8 cellular contexts compared by ENCODE assay signal in the genomic region with DNA sequence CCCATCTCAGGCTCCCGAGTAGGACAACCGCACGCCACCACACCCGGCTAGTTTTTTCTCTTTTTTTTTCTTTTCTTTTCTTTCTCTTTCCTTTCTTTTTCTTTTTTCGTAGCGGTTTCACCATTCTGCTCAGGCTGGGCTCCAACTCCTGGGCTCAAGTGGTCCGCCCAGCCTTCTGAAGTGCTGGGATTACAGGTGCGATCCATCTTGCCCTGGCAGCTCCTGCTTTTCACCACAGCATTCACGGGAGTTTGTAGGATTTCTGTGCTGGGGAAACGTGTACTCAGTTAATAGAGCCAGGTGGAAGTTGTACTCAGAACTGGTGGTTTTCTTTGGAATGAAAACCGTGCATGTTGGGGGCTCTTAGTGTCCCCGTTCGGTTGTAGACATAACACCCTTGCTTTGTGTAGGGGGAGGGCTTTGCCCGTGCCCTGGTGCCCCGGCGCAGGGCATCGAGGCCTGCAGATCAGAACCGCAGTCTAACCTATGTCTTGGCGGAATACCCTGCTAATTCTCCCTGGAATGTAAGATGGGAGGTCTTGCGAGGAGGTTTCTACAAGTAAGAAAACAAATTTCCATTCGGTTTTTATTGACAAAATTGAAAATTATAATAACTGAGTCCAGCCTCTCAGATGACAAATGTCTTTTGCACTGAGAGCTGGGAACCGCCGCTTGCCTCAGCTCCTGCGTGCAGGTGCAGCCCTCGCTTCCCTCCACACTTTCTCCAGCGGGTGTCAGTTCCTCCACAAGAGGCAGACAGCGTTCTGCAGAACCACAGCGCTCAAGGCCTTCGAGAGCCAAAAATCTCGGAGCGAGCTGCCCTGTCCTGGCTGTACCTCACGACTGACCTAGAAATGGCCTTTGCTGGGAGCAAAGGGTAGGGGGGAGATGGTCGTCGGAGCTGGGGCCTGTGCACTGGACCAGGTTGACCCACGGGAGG. TPM values are rescaled to one million over a fixed set of nuclear protein-coding genes. Genes with fewer than 3 reads are reported as not detected.
DNase-seq lines count a peak whose midpoint lies in the region; ATAC-seq and TF ChIP-seq lines count a peak whose summit lies in the region.
"Not testable (repeated sequence)": the region's sequence is repeated elsewhere in the genome, so short reads cannot be mapped to it uniquely, and the experiment has no call there.

No MANE protein-coding gene starts in this region.

- DNase-seq in MM.1S; activated CD4-positive, alpha-beta memory T cell treated with anti-CD3 and anti-CD28 coated beads, Interleukin-2, amount 10 ng/mL, durations not matched to agents 7 days and 5 days; right cardiac atrium; prostate gland (ENCODE audit: low spot score): not testable (repeated sequence)

- not testable (repeated sequence) for H3K36me3 Mint-ChIP-seq in activated CD4-positive, alpha-beta memory T cell treated with anti-CD3 and anti-CD28 coated beads, Interleukin-2, amount 10 ng/mL, durations not matched to agents 7 days and 5 days (ENCODE audit: low read depth); brain

- H3K9ac ChIP-seq in MM.1S (ENCODE audit: low read length) = not testable (repeated sequence)

- not testable (repeated sequence) for H3K4me1 Mint-ChIP-seq in activated CD4-positive, alpha-beta memory T cell treated with anti-CD3 and anti-CD28 coated beads, Interleukin-2, amount 10 ng/mL, durations not matched to agents 7 days and 5 days; brain

- H3K27ac ChIP-seq in 22Rv1 (peak overlapping the region; percentile 88), MM.1S (ENCODE audit: low read length) (peak overlapping the region; percentile 86; the same call in 1 of the 2 replicates), prostate gland (peak overlapping the region; percentile 85 to 89)
- H3K27ac ChIP-seq in right cardiac atrium (ENCODE audit: low read length) = not testable (repeated sequence)

- CTCF ChIA-PET in activated CD4-positive, alpha-beta memory T cell treated with anti-CD3 and anti-CD28 coated beads, Interleukin-2, amount 10 ng/mL, durations not matched to agents 7 days and 5 days (lab: Charles Lee) = not testable (repeated sequence)

- H3K4me2 ChIP-seq in MM.1S (ENCODE audit: low read depth, low read length) = not testable (repeated sequence)

- not testable (repeated sequence) for H3K79me2 ChIP-seq in MM.1S (ENCODE audit: low read length)

- not testable (repeated sequence) for H3F3A ChIP-seq in MM.1S (ENCODE audit: insufficient read depth, low read length)

- H2AFZ ChIP-seq in MM.1S (ENCODE audit: low read length) = not testable (repeated sequence)

- H3K4me3 Mint-ChIP-seq in activated CD4-positive, alpha-beta memory T cell treated with anti-CD3 and anti-CD28 coated beads, Interleukin-2, amount 10 ng/mL, durations not matched to agents 7 days and 5 days = peak overlapping the region; percentile 77
- peak overlapping the region; percentile 79 to 94 (median 88) for H3K4me3 Mint-ChIP-seq in brain

- not testable (repeated sequence) for TF ChIP-seq CTCF in 22Rv1 (IDR thresholded peaks at IDR 0.05); MM.1S (IDR thresholded peaks at IDR 0.05; ENCODE audit: low read length); brain (conservative IDR thresholded peaks at IDR 0.05); prostate gland (IDR thresholded peaks at IDR 0.05)

- peak overlapping the region; percentile 92 for H3K27ac Mint-ChIP-seq in activated CD4-positive, alpha-beta memory T cell treated with anti-CD3 and anti-CD28 coated beads, Interleukin-2, amount 10 ng/mL, durations not matched to agents 7 days and 5 days
- peak overlapping the region in 1 of 5 experiments; percentile 98 for H3K27ac Mint-ChIP-seq in brain

- 47% methylated on average over 18 of the region's 35 CpGs for WGBS in right cardiac atrium
- WGBS in prostate gland = 27% methylated on average over 15 of the region's 35 CpGs

- H3K9me2 ChIP-seq in MM.1S (replicated peaks; ENCODE audit: insufficient read depth, low read length) = not testable (repeated sequence)

- H3K36me3 ChIP-seq in MM.1S (replicated peaks; ENCODE audit: insufficient read depth, low read length); prostate gland: not testable (repeated sequence)

- H3K4me1 ChIP-seq in MM.1S (ENCODE audit: low read length); right cardiac atrium (ENCODE audit: control insufficient read depth, insufficient read depth, low read length); prostate gland (replicated peaks): not testable (repeated sequence)

- ATAC-seq in GM19438 (IDR thresholded peaks at IDR 0.05; ENCODE audit: low read depth, unreplicated experiment) (peak; percentile 15), HG02970 (IDR thresholded peaks at IDR 0.05; ENCODE audit: low FRiP score, unreplicated experiment) (peak; percentile 30), right cardiac atrium (peak; percentile 7 to 23)

- POLR2A ChIA-PET in activated CD4-positive, alpha-beta memory T cell treated with anti-CD3 and anti-CD28 coated beads, Interleukin-2, amount 10 ng/mL, durations not matched to agents 7 days and 5 days (lab: Charles Lee) = interaction anchor here (0.6 to 1.8 kb wide), 17 partner anchors 64 to 260 kb away, joined by 3 to 33 read pairs (median 5); no protein-coding TSS in a partner anchor

- H3K4me3 ChIP-seq in MM.1S (ENCODE audit: low read length); right cardiac atrium (ENCODE audit: low read length): not testable (repeated sequence)
- peak overlapping the region in 1 of 2 donors; percentile 33 for H3K4me3 ChIP-seq in prostate gland

- H4K20me1 ChIP-seq in MM.1S (ENCODE audit: insufficient read depth, low read length) = not testable (repeated sequence)

- not testable (repeated sequence) for H3K27me3 ChIP-seq in MM.1S (replicated peaks; ENCODE audit: insufficient read depth, low read length); right cardiac atrium (ENCODE audit: control insufficient read depth, insufficient read depth); prostate gland (replicated peaks; ENCODE audit: insufficient read depth)

- H3K27me3 Mint-ChIP-seq in activated CD4-positive, alpha-beta memory T cell treated with anti-CD3 and anti-CD28 coated beads, Interleukin-2, amount 10 ng/mL, durations not matched to agents 7 days and 5 days = not testable (repeated sequence)
- H3K27me3 Mint-ChIP-seq in brain = peaks cover 11% of the 10 kb centered on the region

- intact Hi-C loops in right cardiac atrium (cut with DNase I); prostate gland (cut with DNase I): not testable (repeated sequence)

- H3K9me3 ChIP-seq in MM.1S (replicated peaks; ENCODE audit: insufficient read depth, low read length); right cardiac atrium (ENCODE audit: control insufficient read depth, low read length); prostate gland: not testable (repeated sequence)

- not testable (repeated sequence) for H3K9me3 Mint-ChIP-seq in activated CD4-positive, alpha-beta memory T cell treated with anti-CD3 and anti-CD28 coated beads, Interleukin-2, amount 10 ng/mL, durations not matched to agents 7 days and 5 days; brain

- not testable (repeated sequence) for TF ChIP-seq POLR2A in prostate gland (IDR thresholded peaks at IDR 0.05)

RNA-seq across cellular contexts. Expression of a gene that starts 40.4 kb away (rescaled TPM):
- under 1 TPM; 0.45 to 0.86 TPM for total RNA-seq in activated CD4-positive, alpha-beta memory T cell treated with anti-CD3 and anti-CD28 coated beads, Interleukin-2, amount 10 ng/mL, durations not matched to agents 7 days and 5 days
- not detected for polyA plus RNA-seq in brain (ENCODE audit: insufficient read depth, low read depth, low replicate concordance)
- total RNA-seq in right cardiac atrium = not detected
- polyA plus RNA-seq in right cardiac atrium = not detected
- not detected for total RNA-seq in prostate gland
